Comparison of ENCODE assay signal across 9 cellular contexts in genomic region chr20:50959543-50960126, GRCh38. TPM values are rescaled to one million over a fixed set of nuclear protein-coding genes. Genes with fewer than 3 reads are reported as not detected.
DNase-seq lines count a peak whose midpoint lies in the region; ATAC-seq and TF ChIP-seq lines count a peak whose summit lies in the region.
"Had no signal": no experiment of that assay in that cellular context is flagged by ENCODE, and none has a peak within 500 bp of the region (broad histone marks: within the 10 kb centered on the region; RNA-seq: fewer than 3 reads in every experiment).

No MANE protein-coding gene starts in this region.

- H3K36me3 ChIP-seq in NT2/D1 (ENCODE audit: insufficient read depth, insufficient read length, low read length), result peaks cover 38% of the 10 kb centered on the region
- H3K36me3 ChIP-seq in endodermal cell (ENCODE audit: control insufficient read depth, insufficient read depth, low read length), result peaks cover 17% of the 10 kb centered on the region
- peaks cover 4% of the 10 kb centered on the region for H3K36me3 ChIP-seq in neural progenitor cell

- H3K27ac Mint-ChIP-seq in endodermal cell (peak overlapping the region; percentile 100), neural progenitor cell (no peak overlapping the region)

- peaks cover 5% of the 10 kb centered on the region for H3K27me3 Mint-ChIP-seq in endodermal cell (ENCODE audit: insufficient read depth)
- peaks cover 4% of the 10 kb centered on the region for H3K27me3 Mint-ChIP-seq in neural progenitor cell (ENCODE audit: insufficient read depth, low read depth)

- H3K4me1 Mint-ChIP-seq in endodermal cell, result peaks cover 26% of the 10 kb centered on the region
- peaks cover 32% of the 10 kb centered on the region for H3K4me1 Mint-ChIP-seq in neural progenitor cell

- H3K27ac ChIP-seq in C4-2B (peak overlapping the region; percentile 81; the same call in 1 of the 2 replicates), endodermal cell (ENCODE audit: low read depth, low read length) (no peak overlapping the region), neural progenitor cell (no peak overlapping the region), foreskin keratinocyte (no peak overlapping the region)

- 78 to 82% methylated on average over 24 to 25 of the region's 25 CpGs for WGBS in endodermal cell (ENCODE audit: insufficient coverage in 1 of 2, insufficient read length in 1 of 2), 2 experiments

- TF ChIP-seq CTCF in C4-2B (conservative IDR thresholded peaks at IDR 0.05) (no peak), endodermal cell (conservative IDR thresholded peaks at IDR 0.05) (no peak), neural progenitor cell (IDR thresholded peaks at IDR 0.05) (no peak), foreskin keratinocyte (conservative IDR thresholded peaks at IDR 0.05) (no peak)

- H3K9ac ChIP-seq in NT2/D1 (ENCODE audit: insufficient read length, low read depth) (peak overlapping the region; percentile 99), endodermal cell (ENCODE audit: extremely low read depth, low read length, poor library complexity, severe bottlenecking) (peak overlapping the region; percentile 98), neural progenitor cell (peak overlapping the region; percentile 98)

- peaks cover 50% of the 10 kb centered on the region for H4K20me1 ChIP-seq in neural progenitor cell (ENCODE audit: low read depth)

- no peak overlapping the region for H2AFZ ChIP-seq in neural progenitor cell (replicated peaks)

- H3K27me3 ChIP-seq in NT2/D1 (ENCODE audit: insufficient read depth, insufficient read length) (no peaks in the 10 kb centered on the region), endodermal cell (ENCODE audit: control insufficient read depth, insufficient read depth, low read length, poor library complexity, severe bottlenecking) (no peaks in the 10 kb centered on the region), neural progenitor cell (no peaks in the 10 kb centered on the region), foreskin keratinocyte (no peaks in the 10 kb centered on the region)

- H3K9me3 Mint-ChIP-seq in endodermal cell, result no peaks in the 10 kb centered on the region
- H3K9me3 Mint-ChIP-seq in neural progenitor cell, result no peaks in the 10 kb centered on the region

- ATAC-seq in GM19324 (IDR thresholded peaks at IDR 0.05; ENCODE audit: low FRiP score, unreplicated experiment) (no peak), foreskin keratinocyte (no peak)

- H3K4me2 ChIP-seq in neural progenitor cell, result peak overlapping the region; percentile 92

- peak overlapping the region; percentile 89 for H3K4me3 Mint-ChIP-seq in endodermal cell
- peak overlapping the region; percentile 100 for H3K4me3 Mint-ChIP-seq in neural progenitor cell

- no peak for DNase-seq in NT2/D1 (ENCODE audit: low read depth, low spot score)
- no peak for DNase-seq in endodermal cell
- DNase-seq in neural progenitor cell (ENCODE audit: low spot score), result no peak
- no peak for DNase-seq in NCI-H1436 (lab: John Stamatoyannopoulos, UW)
- DNase-seq in NCI-H1048 (lab: John Stamatoyannopoulos, UW), result no peak
- no peak for DNase-seq in foreskin keratinocyte
- DNase-seq: NCI-H1105 had no signal

- H3K79me2 ChIP-seq in neural progenitor cell (ENCODE audit: low read depth), result peaks cover 70% of the 10 kb centered on the region

- H3K4me1 ChIP-seq in NT2/D1 (ENCODE audit: insufficient read depth, insufficient read length) (peaks cover 3% of the 10 kb centered on the region), endodermal cell (ENCODE audit: control insufficient read depth, insufficient read depth, low read length) (peaks cover 7% of the 10 kb centered on the region), neural progenitor cell (peaks cover 13% of the 10 kb centered on the region), foreskin keratinocyte (peaks cover 13% of the 10 kb centered on the region)

- H3K9me3 ChIP-seq in NT2/D1 (ENCODE audit: insufficient read depth, low read length), result 0 out of 2 replicates have a peak, but pooled peaks cover 7% of the 10 kb centered on the region
- H3K9me3 ChIP-seq in endodermal cell (ENCODE audit: control insufficient read depth, low read length), result no peaks in the 10 kb centered on the region
- H3K9me3 ChIP-seq in neural progenitor cell (ENCODE audit: low read depth), result no peaks in the 10 kb centered on the region

- H3K4me3 ChIP-seq in NT2/D1 (ENCODE audit: insufficient read length, low read depth), result peak overlapping the region; percentile 95
- H3K4me3 ChIP-seq in endodermal cell (ENCODE audit: low read length), result peak overlapping the region; percentile 95
- peak overlapping the region; percentile 94 for H3K4me3 ChIP-seq in neural progenitor cell

- H3K36me3 Mint-ChIP-seq in endodermal cell (ENCODE audit: low read depth) (peaks cover 23% of the 10 kb centered on the region), neural progenitor cell (peaks cover 11% of the 10 kb centered on the region)

- peaks cover 5% of the 10 kb centered on the region for H3F3A ChIP-seq in neural progenitor cell (ENCODE audit: low read depth)

RNA-seq across cellular contexts. Expression of gene MOCS3, which starts 1.0 kb away (rescaled TPM):
- total RNA-seq in endodermal cell, result 1 to 10 TPM; 4.7 to 5.5 TPM
- polyA plus RNA-seq in endodermal cell (2013, experiment 1 of 2), result 4.9 TPM
- polyA plus RNA-seq in endodermal cell (2013, experiment 2 of 2), result 4.5 TPM
- 5.6 and 7.5 TPM in 2 replicates for total RNA-seq in neural progenitor cell (ENCODE audit: low replicate concordance)
- total RNA-seq in foreskin keratinocyte, result 6.7 and 6.8 TPM in 2 replicates
- 3.8 and 4.2 TPM in 2 replicates for polyA plus RNA-seq in foreskin keratinocyte

RNA-seq across cellular contexts. Expression of gene DPM1, which starts 1.3 kb away (rescaled TPM):
- 10 to 100 TPM; 54.9 to 58.8 TPM for total RNA-seq in endodermal cell
- polyA plus RNA-seq in endodermal cell (2013, experiment 1 of 2), result 68.9 TPM
- 69.4 TPM for polyA plus RNA-seq in endodermal cell (2013, experiment 2 of 2)
- total RNA-seq in neural progenitor cell (ENCODE audit: low replicate concordance), result 76.7 and 173 TPM in 2 replicates
- total RNA-seq in foreskin keratinocyte, result 74.5 and 78.3 TPM in 2 replicates
- 76.7 and 84.2 TPM in 2 replicates for polyA plus RNA-seq in foreskin keratinocyte

RNA-seq across cellular contexts. Expression of gene ADNP, which starts 28.4 kb away (rescaled TPM):
- 100 to 1,000 TPM; 136 to 152 TPM for total RNA-seq in endodermal cell
- 110 TPM for polyA plus RNA-seq in endodermal cell (2013, experiment 1 of 2)
- 102 TPM for polyA plus RNA-seq in endodermal cell (2013, experiment 2 of 2)
- 56.1 and 75.4 TPM in 2 replicates for total RNA-seq in neural progenitor cell (ENCODE audit: low replicate concordance)
- 49.1 and 50.0 TPM in 2 replicates for total RNA-seq in foreskin keratinocyte
- 17.3 and 21.5 TPM in 2 replicates for polyA plus RNA-seq in foreskin keratinocyte
